8 cellular contexts compared by ENCODE assay signal in the genomic region with DNA sequence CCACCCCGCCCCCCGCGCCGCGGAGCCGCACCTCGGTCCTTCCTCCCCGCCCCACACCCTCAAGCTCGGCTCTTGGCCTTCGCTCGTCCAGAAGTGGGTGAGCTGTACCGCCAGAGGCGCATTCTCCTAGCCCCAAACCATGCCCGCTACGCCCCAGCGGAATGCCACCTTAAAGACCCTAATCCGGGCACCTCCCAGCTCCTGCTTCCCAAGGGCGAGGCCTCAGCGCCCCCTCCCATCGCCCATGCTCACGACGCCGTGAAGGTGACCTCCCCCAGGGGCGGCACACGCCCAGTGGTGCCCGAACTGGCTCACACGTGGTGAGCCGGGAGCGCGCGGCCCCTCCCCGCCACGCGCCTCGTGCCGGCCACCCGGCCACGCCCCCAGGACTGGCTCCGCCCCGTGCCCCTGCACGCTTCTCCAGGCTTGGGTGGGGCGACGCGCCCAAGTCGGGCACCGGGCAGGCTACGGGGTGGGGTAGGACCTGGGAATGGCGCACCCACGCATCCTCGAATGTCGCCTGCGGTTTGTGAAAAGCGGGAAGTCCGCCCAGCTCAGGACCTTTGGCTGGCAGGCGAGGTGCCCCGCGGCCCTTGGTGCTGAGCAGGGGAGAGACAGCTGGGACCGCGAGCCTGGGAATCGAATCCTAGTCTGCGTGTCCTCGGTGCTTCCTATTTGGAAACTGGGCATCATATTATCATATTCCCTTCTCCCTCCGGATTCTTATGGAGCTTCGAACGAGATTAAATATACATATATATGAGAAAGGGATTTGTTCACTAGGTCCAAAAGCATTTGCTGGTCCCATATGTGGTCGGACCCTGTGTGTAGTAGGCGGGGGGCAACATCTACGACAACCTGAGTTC. TPM values are rescaled to one million over a fixed set of nuclear protein-coding genes. Genes with fewer than 3 reads are reported as not detected.
DNase-seq lines count a peak whose midpoint lies in the region; TF ChIP-seq lines count a peak whose summit lies in the region.

No MANE protein-coding gene starts in this region.

- peaks cover 3% of the 10 kb centered on the region for H3K27me3 Mint-ChIP-seq in neural crest cell (ENCODE audit: low read depth)

- TF ChIP-seq POLR2A in Raji (IDR thresholded peaks at IDR 0.05; ENCODE audit: insufficient read depth, low read depth, low read length) (peak; percentile 79), stomach (IDR thresholded peaks at IDR 0.05) (no peak)

- peaks cover 39% of the 10 kb centered on the region for H3K4me1 Mint-ChIP-seq in neural crest cell

- peak overlapping the region; percentile 84 to 96 (median 93) for H3K27ac ChIP-seq in stomach

- H3K9me3 ChIP-seq in ES-I3 (ENCODE audit: control insufficient read depth, insufficient read depth, low read length) (no peaks in the 10 kb centered on the region), stomach (no peaks in the 10 kb centered on the region)

- WGBS in stomach, 5 donors, result 0 to 1% (median 0%) methylated on average over 32 to 68 of the region's 68 CpGs

- H3K4me3 ChIP-seq in foreskin fibroblast (ENCODE audit: low read depth in 1 of 2, low read length in 2 of 2), result peak overlapping the region; percentile 58 to 97
- H3K4me3 ChIP-seq in stomach, result peak overlapping the region; percentile 67 to 79 (median 76)

- TF ChIP-seq EP300 in stomach (IDR thresholded peaks at IDR 0.05), result no peak

- H3K27me3 ChIP-seq in stomach, result peaks cover 0 to 16% (median 0%) of the 10 kb centered on the region in 3 donors

- H3K36me3 Mint-ChIP-seq in neural crest cell (ENCODE audit: low read depth), result peaks cover 12% of the 10 kb centered on the region

- peak overlapping the region; percentile 96 for H3K27ac Mint-ChIP-seq in neural crest cell (ENCODE audit: unreplicated experiment)

- H3K4me3 Mint-ChIP-seq in neural crest cell, result peak overlapping the region; percentile 100

- H3K36me3 ChIP-seq in ES-I3 (ENCODE audit: insufficient read depth, low read length) (no peaks in the 10 kb centered on the region), stomach (peaks cover 0 to 9% (median 0%) of the 10 kb centered on the region in 4 donors)

- intact Hi-C loops in stomach (cut with DNase I; ENCODE audit: low total_unique reads), result no loop called here

- peak overlapping the region; percentile 77 for H3K9ac ChIP-seq in ES-I3 (ENCODE audit: low read depth, low read length)

- H3K4me1 ChIP-seq in ES-I3 (ENCODE audit: insufficient read depth, low read length) (peaks cover 13% of the 10 kb centered on the region), stomach (peaks cover 21 to 49% (median 48%) of the 10 kb centered on the region in 4 donors)

- DNase-seq in H4 (ENCODE audit: low spot score) (peak; percentile 86), LoVo (ENCODE audit: low spot score) (peak; percentile 91), foreskin fibroblast (peak; percentile 92 to 98), neural crest cell (ENCODE audit: low read depth, low spot score) (peak; percentile 86), stomach (peak; percentile 94)
- DNase-seq in activated effector memory CD4-positive, alpha-beta T cell treated with anti-CD3 and anti-CD28 coated beads, Interleukin-2, amount 50 U/mL, for 16 hours, result peak; percentile 96

- no peaks in the 10 kb centered on the region for H3K9me3 Mint-ChIP-seq in neural crest cell

- TF ChIP-seq CTCF in foreskin fibroblast (IDR thresholded peaks at IDR 0.05; ENCODE audit: low read depth, low read length), result peak; percentile 25
- peak; percentile 41 for TF ChIP-seq CTCF in neural crest cell (conservative IDR thresholded peaks at IDR 0.05)
- TF ChIP-seq CTCF in stomach (IDR thresholded peaks at IDR 0.05), result peak in 3 of 7 experiments; percentile 24 to 30 (median 25)

RNA-seq across cellular contexts. Expression of a gene that starts 0.9 kb away (rescaled TPM):
- 1.9 and 2.2 TPM in 2 replicates for total RNA-seq in H4 (2014; rRNA removed; shearing (Covaris generic))
- total RNA-seq in neural crest cell (88.7 and 88.8 TPM in 2 replicates), stomach (10 to 100 TPM in 2 of 5 donors, 1 to 10 TPM in 3; 1.5 to 20.3 (median 5.4) TPM)
- 1 to 10 TPM; 1.7 to 2.8 (median 2.6) TPM for polyA plus RNA-seq in stomach

RNA-seq across cellular contexts. Expression of a gene that starts 22.5 kb away (rescaled TPM):
- 69.6 and 72.8 TPM in 2 replicates for total RNA-seq in H4 (2014; rRNA removed; shearing (Covaris generic))
- 42.0 and 44.4 TPM in 2 replicates for total RNA-seq in neural crest cell
- 10 to 100 TPM in 4 of 5 donors, under 1 TPM in 1; 0.89 to 36.5 (median 15.2) TPM for total RNA-seq in stomach
- polyA plus RNA-seq in stomach, result 10 to 100 TPM in 2 of 3 donors, 1 to 10 TPM in 1; 9.8 to 21.0 (median 20.2) TPM

RNA-seq across cellular contexts. Expression of a gene that starts 27.0 kb away (rescaled TPM):
- 7.6 and 8.2 TPM in 2 replicates for total RNA-seq in H4 (2014; rRNA removed; shearing (Covaris generic))
- total RNA-seq in neural crest cell (58.9 and 59.2 TPM in 2 replicates), stomach (10 to 100 TPM; 10.6 to 59.1 (median 18.7) TPM)
- polyA plus RNA-seq in stomach, result 1 to 10 TPM; 6.2 to 9.0 (median 8.6) TPM

RNA-seq across cellular contexts. Expression of a gene that starts 33.9 kb away (rescaled TPM):
- 1.6 TPM in 2 replicates for total RNA-seq in H4 (2014; rRNA removed; shearing (Covaris generic))
- 34.0 and 40.8 TPM in 2 replicates for total RNA-seq in neural crest cell
- 10 to 100 TPM in 1 of 5 donors, 1 to 10 TPM in 4; 3.1 to 23.9 (median 5.4) TPM for total RNA-seq in stomach
- polyA plus RNA-seq in stomach, result 1 to 10 TPM; 3.9 to 5.2 (median 5.0) TPM

RNA-seq across cellular contexts. Expression of a gene that starts 56.1 kb away (rescaled TPM):
- total RNA-seq in H4 (2014; rRNA removed; shearing (Covaris generic)), result 69.2 and 99.3 TPM in 2 replicates
- total RNA-seq in neural crest cell, result 12.5 and 14.4 TPM in 2 replicates
- 10 to 100 TPM in 2 of 5 donors, 1 to 10 TPM in 3; 1.7 to 17.7 (median 3.6) TPM for total RNA-seq in stomach
- 10 to 100 TPM in 2 of 3 donors, 1 to 10 TPM in 1; 8.7 to 15.8 (median 12.6) TPM for polyA plus RNA-seq in stomach

Comparison
In these comparisons a context has a peak if more than half of its experiments do, and no peak if none do; other contexts are left out.
1. Peak in every context shown above with its lines: DNase-seq, H3K4me3 ChIP-seq and H3K27ac ChIP-seq.